In genomic region chr7:149886018-149886416, GRCh38 we compare ENCODE assay signal across 1 cellular context.
TF ChIP-seq lines count a peak whose summit lies in the region.

No MANE protein-coding gene starts in this region.

TF ChIP-seq in liver, 16 proteins besides CTCF, POLR2A, EP300 and RAD21 (continued from another document):
- no peak for TF ChIP-seq REST (IDR thresholded peaks at IDR 0.05)
- no peak for TF ChIP-seq SP1 (IDR thresholded peaks at IDR 0.05)
- TF ChIP-seq JUND (IDR thresholded peaks at IDR 0.05): no peak
- TF ChIP-seq YY1 (IDR thresholded peaks at IDR 0.05): no peak
- no peak for TF ChIP-seq GABPA (IDR thresholded peaks at IDR 0.05 in 1 of 2, conservative IDR thresholded peaks at IDR 0.05 in 1 of 2)
